24 cellular contexts compared by ENCODE assay signal in the genomic region with DNA sequence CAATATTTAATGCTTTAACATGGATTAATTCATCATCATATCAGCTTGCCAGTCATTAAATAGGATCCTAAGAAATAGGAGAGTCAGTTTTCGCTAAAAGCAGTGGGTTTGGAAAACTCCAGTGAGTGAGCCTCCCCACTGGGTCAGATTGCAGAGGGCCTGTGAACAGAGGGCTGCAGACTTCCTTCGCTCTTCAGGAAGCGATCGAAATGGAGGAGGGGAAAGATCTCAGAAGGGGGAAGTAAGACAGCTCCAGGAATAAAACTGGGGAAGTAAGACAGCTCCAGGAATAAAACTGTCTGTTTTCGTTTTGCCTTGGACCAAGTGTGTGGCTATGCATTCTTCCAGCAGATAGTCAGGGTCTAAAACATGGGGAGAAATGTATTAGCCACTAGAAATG.
DNase-seq lines count a peak whose midpoint lies in the region; ATAC-seq, FAIRE-seq and TF ChIP-seq lines count a peak whose summit lies in the region.
"Had no signal": no experiment of that assay in that cellular context is flagged by ENCODE, and none has a peak within 500 bp of the region (broad histone marks: within the 10 kb centered on the region; RNA-seq: fewer than 3 reads in every experiment).

No MANE protein-coding gene starts in this region.

- H3K9ac ChIP-seq in Loucy (ENCODE audit: low read depth, low read length, poor library complexity, severe bottlenecking), result no peak overlapping the region
- no peak overlapping the region for H3K9ac ChIP-seq in PC-3 (ENCODE audit: low read length)

- H3K9me2 ChIP-seq in Loucy (replicated peaks; ENCODE audit: low read depth, low read length), result no peaks in the 10 kb centered on the region
- no peaks in the 10 kb centered on the region for H3K9me2 ChIP-seq in PC-3 (replicated peaks; ENCODE audit: low read length)

- peak; percentile 21 for DNase-seq in OCI-M1 (lab: John Stamatoyannopoulos, UW)
- DNase-seq in left lung, result no peak
- no peak for DNase-seq in NCI-H2196 (lab: John Stamatoyannopoulos, UW; ENCODE audit: unreplicated experiment)
- no peak for DNase-seq in PC-3
- DNase-seq: activated CD8-positive, alpha-beta memory T cell treated with anti-CD3 and anti-CD28 coated beads for 24 hours; activated T-cell treated with anti-CD3 and anti-CD28 coated beads, Interleukin-2, amount 50 U/mL, for 24 hours; adrenal gland; CD8-positive, alpha-beta memory T cell; colonic mucosa; DMS79; esophagus squamous epithelium; HFFc6; kidney glomerular epithelial cell; mammary epithelial cell; Peyer's patch; T-helper 9 cell had no signal

- H2AFZ ChIP-seq in Loucy (ENCODE audit: low read length), result peak overlapping the region; percentile 11; the same call in 1 of the 2 replicates
- no peak overlapping the region for H2AFZ ChIP-seq in PC-3 (ENCODE audit: low read length)

- H3K4me3 ChIP-seq in Loucy (ENCODE audit: low read length, poor library complexity, severe bottlenecking), result no peak overlapping the region
- H3K4me3 ChIP-seq in left lung, result no peak overlapping the region
- H3K4me3 ChIP-seq in PC-3 (ENCODE audit: low read length), result no peak overlapping the region
- H3K4me3 ChIP-seq: adrenal gland, colonic mucosa, esophagus squamous epithelium, Peyer's patch, smooth muscle cell, suprapubic skin, vagina had no signal

- BruUV-seq in PC-3 (replicated peaks; lab: Mats Ljungman, UMichigan), result no TSS peak

- H3K4me2 ChIP-seq in Loucy (ENCODE audit: low read depth, low read length, poor library complexity, severe bottlenecking) (no peak overlapping the region), PC-3 (ENCODE audit: low read length) (no peak overlapping the region)
- H3K4me2 ChIP-seq: smooth muscle cell had no signal

- no peak for TF ChIP-seq CTCF in Loucy (conservative IDR thresholded peaks at IDR 0.05; ENCODE audit: low read length)
- no peak for TF ChIP-seq CTCF in left lung (IDR thresholded peaks at IDR 0.05)
- no peak for TF ChIP-seq CTCF in PC-3 (conservative IDR thresholded peaks at IDR 0.05; ENCODE audit: low read depth, low read length)

- no peaks in the 10 kb centered on the region for H3K79me2 ChIP-seq in Loucy (ENCODE audit: insufficient read depth, low read length)
- no peaks in the 10 kb centered on the region for H3K79me2 ChIP-seq in PC-3 (ENCODE audit: low read length)

- POLR2A ChIA-PET in PC-3 (lab: Charles Lee; ENCODE audit: unreplicated experiment), result no interaction called here

- H3K27ac ChIP-seq in left lung, result no peak overlapping the region
- H3K27ac ChIP-seq in PC-3 (ENCODE audit: low read length), result no peak overlapping the region
- H3K27ac ChIP-seq: adrenal gland, colonic mucosa, esophagus squamous epithelium, Peyer's patch, suprapubic skin, vagina had no signal

- no peaks in the 10 kb centered on the region for H3F3A ChIP-seq in Loucy (ENCODE audit: low read depth)
- no peaks in the 10 kb centered on the region for H3F3A ChIP-seq in PC-3 (ENCODE audit: low read length, unreplicated experiment)

- CTCF ChIA-PET in PC-3 (lab: Charles Lee), result no interaction called here

- FAIRE-seq in G401.6 (lab: Jason Lieb, UNC), result peak; percentile 89
- FAIRE-seq: GM12892 had no signal

- ATAC-seq in left lung (peak; percentile 22), HG02885 (IDR thresholded peaks at IDR 0.05; ENCODE audit: poor library complexity, unreplicated experiment) (no peak), PC-3 (no peak)
- ATAC-seq: stimulated activated memory B cell treated with anti-CD40 and anti-IgM and Interleukin-4, amounts not matched to agents 10 μg/mL and 1 μg/mL and 100 μg/mL, for 72 hours had no signal

- H3K36me3 ChIP-seq in Loucy (ENCODE audit: insufficient read depth, low read length) (no peaks in the 10 kb centered on the region), left lung (no peaks in the 10 kb centered on the region), PC-3 (ENCODE audit: low read depth, low read length) (no peaks in the 10 kb centered on the region)
- H3K36me3 ChIP-seq: adrenal gland, colonic mucosa, esophagus squamous epithelium, Peyer's patch, suprapubic skin, vagina had no signal

- H3K9me3 ChIP-seq in Loucy (ENCODE audit: insufficient read depth, low read depth, low read length), result no peaks in the 10 kb centered on the region
- no peaks in the 10 kb centered on the region for H3K9me3 ChIP-seq in left lung
- no peaks in the 10 kb centered on the region for H3K9me3 ChIP-seq in PC-3 (ENCODE audit: low read length)
- H3K9me3 ChIP-seq: adrenal gland, colonic mucosa, esophagus squamous epithelium, Peyer's patch, suprapubic skin, vagina had no signal

- H3K4me1 ChIP-seq in Loucy (ENCODE audit: insufficient read depth, low read length, poor library complexity, severe bottlenecking) (no peaks in the 10 kb centered on the region), left lung (peaks cover 0 to 4% of the 10 kb centered on the region in 2 donors), PC-3 (ENCODE audit: insufficient read depth, low read length) (no peaks in the 10 kb centered on the region)
- H3K4me1 ChIP-seq: adrenal gland, colonic mucosa, esophagus squamous epithelium, Peyer's patch, suprapubic skin, vagina had no signal

- H3K27me3 ChIP-seq in Loucy (ENCODE audit: insufficient read depth, low read length, poor library complexity, severe bottlenecking), result no peaks in the 10 kb centered on the region
- H3K27me3 ChIP-seq in left lung, result no peaks in the 10 kb centered on the region
- H3K27me3 ChIP-seq in PC-3 (ENCODE audit: low read length), result no peaks in the 10 kb centered on the region
- H3K27me3 ChIP-seq: adrenal gland, colonic mucosa, esophagus squamous epithelium, Peyer's patch, suprapubic skin, vagina had no signal

- intact Hi-C loops in left lung (cut with DNase I) (no loop called here), PC-3 (cut with micrococcal nuclease) (no loop called here)

- H4K20me1 ChIP-seq in Loucy (ENCODE audit: insufficient read depth, low read length, poor library complexity, severe bottlenecking) (no peaks in the 10 kb centered on the region), PC-3 (ENCODE audit: low read length) (no peaks in the 10 kb centered on the region)
